Comparison of ENCODE assay signal across 21 cellular contexts in the genomic region with DNA sequence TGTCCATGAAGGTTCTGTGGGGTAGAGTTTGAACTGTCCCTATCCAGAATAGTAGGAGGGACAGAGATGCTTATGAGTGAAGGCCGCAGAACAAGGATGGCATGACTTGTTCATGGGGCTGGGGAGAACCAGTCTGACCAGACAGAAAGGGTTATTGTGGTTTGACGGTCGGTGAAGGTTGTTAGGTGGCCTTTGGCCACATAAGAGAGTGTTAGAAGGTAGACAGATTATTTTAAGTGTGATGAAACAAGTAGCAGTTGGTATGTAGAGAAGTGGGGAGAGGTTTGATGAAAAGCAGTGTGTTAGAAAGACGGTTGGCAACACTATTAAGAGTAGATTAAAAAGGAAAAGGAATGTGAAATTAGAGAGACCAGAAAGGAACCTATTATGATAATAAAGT.
DNase-seq lines count a peak whose midpoint lies in the region; ATAC-seq, FAIRE-seq and TF ChIP-seq lines count a peak whose summit lies in the region.
"Had no signal": no experiment of that assay in that cellular context is flagged by ENCODE, and none has a peak within 500 bp of the region (broad histone marks: within the 10 kb centered on the region; RNA-seq: fewer than 3 reads in every experiment).

No MANE protein-coding gene starts in this region.

- CTCF ChIA-PET in PC-9 (lab: Charles Lee) (no interaction called here), H1 (lab: Charles Lee; ENCODE audit: partially characterized antibody) (interaction anchor here (0.6 to 2.0 kb wide), 5 partner anchors 8 to 456 kb away, joined by 3 to 11 read pairs (median 3); no protein-coding TSS in a partner anchor)

- H3K4me2 ChIP-seq in PC-9 (peak overlapping the region; percentile 27; the same call in 1 of the 2 replicates), H1 (ENCODE audit: insufficient read depth in 1 of 2, low read depth in 2 of 2, low read length in 2 of 2) (no peak overlapping the region)
- H3K4me2 ChIP-seq: GM23338 had no signal

- H3K79me1 ChIP-seq in H1 (ENCODE audit: low read depth, low read length): no peaks in the 10 kb centered on the region

- peaks cover 6% of the 10 kb centered on the region for H3K9me3 Mint-ChIP-seq in natural killer cell treated with Interleukin-12 subunit alpha and Interleukin-12 subunit beta and Interleukin-15 and Interleukin-18, amount 100 ng/mL, for 72 hours

- H4K20me1 ChIP-seq in PC-9 (ENCODE audit: insufficient read depth) (no peaks in the 10 kb centered on the region), H1 (replicated peaks in 1 of 2; ENCODE audit: control insufficient read depth in 1 of 2, insufficient read depth in 2 of 2, low read length in 2 of 2) (no peaks in the 10 kb centered on the region)

- no peak for DNase-seq in left cardiac atrium
- DNase-seq in Right ventricle myocardium superior: no peak
- peak; percentile 11 to 56 for DNase-seq in PC-9
- no peak for DNase-seq in H1 (ENCODE audit: low read depth in 1 of 2, low spot score in 2 of 2)
- no peak for DNase-seq in natural killer cell treated with Interleukin-12 subunit alpha and Interleukin-12 subunit beta and Interleukin-15 and Interleukin-18, amount 100 ng/mL, for 72 hours (ENCODE audit: low spot score)
- no peak for DNase-seq in NCI-H146 (lab: John Stamatoyannopoulos, UW)
- DNase-seq: C1 segment of cervical spinal cord; Calu3; CD4-positive, alpha-beta memory T cell; COR-L47; DMS79; EL; GDM1; HFFc6 had no signal

- BruUV-seq in PC-9 (replicated peaks; lab: Mats Ljungman, UMichigan): no TSS peak

- no peak overlapping the region for H4K91ac ChIP-seq in H1 (replicated peaks; ENCODE audit: insufficient read length, low read length)

- no peaks in the 10 kb centered on the region for H3K79me2 ChIP-seq in PC-9 (ENCODE audit: low read depth)
- no peaks in the 10 kb centered on the region for H3K79me2 ChIP-seq in H1 (ENCODE audit: control insufficient read depth in 1 of 2, insufficient read depth in 2 of 2, low read length in 2 of 2)

- H3F3A ChIP-seq in PC-9 (ENCODE audit: insufficient read depth, low read depth): peaks cover 6% of the 10 kb centered on the region; the same call in 1 of the 2 replicates

- intact Hi-C loops in left cardiac atrium (cut with DNase I): loop anchor here in 1 of 2 donors (10.0 kb wide), 2 partner anchors 47 to 117 kb away; no protein-coding TSS in a partner anchor
- intact Hi-C loops in Right ventricle myocardium superior (cut with DNase I): no loop called here
- intact Hi-C loops in PC-9 (cut with micrococcal nuclease; ENCODE audit: unreplicated experiment): no loop called here

- H3K36me3 Mint-ChIP-seq in natural killer cell treated with Interleukin-12 subunit alpha and Interleukin-12 subunit beta and Interleukin-15 and Interleukin-18, amount 100 ng/mL, for 72 hours: peaks cover 5% of the 10 kb centered on the region

- no peak overlapping the region for H3K18ac ChIP-seq in H1 (ENCODE audit: extremely low read depth, low read length)

- no peak overlapping the region for H2BK120ac ChIP-seq in H1 (replicated peaks; ENCODE audit: low read depth, low read length)

- H4K8ac ChIP-seq in H1 (ENCODE audit: extremely low read depth, insufficient read depth, low read length): no peak overlapping the region

- peaks cover 13 to 18% of the 10 kb centered on the region in 2 donors for H3K4me1 Mint-ChIP-seq in natural killer cell treated with Interleukin-12 subunit alpha and Interleukin-12 subunit beta and Interleukin-15 and Interleukin-18, amount 100 ng/mL, for 72 hours (ENCODE audit: low read depth in 2 of 2)

- H3K4me3 ChIP-seq in PC-9 (no peak overlapping the region), H1 (ENCODE audit: extremely low read depth in 1 of 4, insufficient read depth in 2 of 4, low read depth in 3 of 4, low read length in 4 of 4) (no peak overlapping the region)
- H3K4me3 ChIP-seq: GM12878, GM23338, HAP-1 had no signal

- TF ChIP-seq CTCF in PC-9 (conservative IDR thresholded peaks at IDR 0.05) (no peak), H1 (IDR thresholded peaks at IDR 0.05; ENCODE audit: control extremely low read depth in 1 of 3, insufficient read depth in 1 of 3, low read depth in 1 of 3, low read length in 3 of 3) (no peak)

- H3K9me3 ChIP-seq in PC-9 (ENCODE audit: insufficient read depth, low read depth): no peaks in the 10 kb centered on the region
- H3K9me3 ChIP-seq in H1 (ENCODE audit: insufficient read depth in 2 of 2, low read depth in 1 of 2, low read length in 1 of 2): peaks cover 4 to 6% of the 10 kb centered on the region in 2 experiments; a peak in 2 of 4 replicates
- H3K9me3 ChIP-seq: HAP-1 had no signal

- no peak overlapping the region for H2AK5ac ChIP-seq in H1 (ENCODE audit: low read depth, low read length)

- H4K5ac ChIP-seq in H1 (ENCODE audit: insufficient read length, low read depth, low read length): no peak overlapping the region

- H2BK20ac ChIP-seq in H1 (ENCODE audit: low read length): peak overlapping the region; percentile 88; the same call in 1 of the 2 replicates

- TF ChIP-seq EP300 in H1 (IDR thresholded peaks at IDR 0.05; ENCODE audit: borderline replicate concordance in 1 of 2, low read depth in 2 of 2, low read length in 2 of 2): no peak

- H3K27me3 Mint-ChIP-seq in natural killer cell treated with Interleukin-12 subunit alpha and Interleukin-12 subunit beta and Interleukin-15 and Interleukin-18, amount 100 ng/mL, for 72 hours: no peaks in the 10 kb centered on the region
- H3K27me3 Mint-ChIP-seq: CD4-positive, alpha-beta memory T cell had no signal

- H3K4ac ChIP-seq in H1 (replicated peaks; ENCODE audit: insufficient read length, low read depth, low read length): no peak overlapping the region

- no peak for TF ChIP-seq POLR2A in H1 (IDR thresholded peaks at IDR 0.05; ENCODE audit: control extremely low read depth in 1 of 2, low read depth in 2 of 2, low read length in 2 of 2)

- H3K36me3 ChIP-seq in PC-9 (ENCODE audit: low read depth) (no peaks in the 10 kb centered on the region), H1 (ENCODE audit: control insufficient read depth in 2 of 4, insufficient read depth in 4 of 4, low read length in 3 of 4) (no peaks in the 10 kb centered on the region)
- H3K36me3 ChIP-seq: HAP-1 had no signal

- H3K9ac ChIP-seq in H1 (replicated peaks in 1 of 4; ENCODE audit: extremely low read depth in 1 of 4, low read depth in 3 of 4, low read length in 3 of 4): no peak overlapping the region

- H3K4me3 Mint-ChIP-seq in natural killer cell treated with Interleukin-12 subunit alpha and Interleukin-12 subunit beta and Interleukin-15 and Interleukin-18, amount 100 ng/mL, for 72 hours: peak overlapping the region; percentile 10
- H3K4me3 Mint-ChIP-seq: CD4-positive, alpha-beta memory T cell; GM23338; HFFc6 had no signal

- H3K23me2 ChIP-seq in H1 (ENCODE audit: low read depth, low read length): no peaks in the 10 kb centered on the region

- no peak for FAIRE-seq in H1 (lab: Jason Lieb, UNC)
- FAIRE-seq: GM12878, GM19239, H54 had no signal

- H3K14ac ChIP-seq in H1 (ENCODE audit: insufficient read length): no peak overlapping the region

- no peak for TF ChIP-seq RAD21 in H1 (IDR thresholded peaks at IDR 0.05 in 1 of 2, conservative IDR thresholded peaks at IDR 0.05 in 1 of 2; ENCODE audit: low read depth in 2 of 2, low read length in 2 of 2)

- H3K27ac ChIP-seq in PC-9: no peak overlapping the region
- no peak overlapping the region for H3K27ac ChIP-seq in H1 (ENCODE audit: low read depth, low read length)

- H3K23ac ChIP-seq in H1 (ENCODE audit: insufficient read length): no peak overlapping the region

- H3K27me3 ChIP-seq in PC-9 (ENCODE audit: insufficient read depth, low read depth) (no peaks in the 10 kb centered on the region), H1 (replicated peaks in 1 of 4; ENCODE audit: control insufficient read depth in 3 of 4, extremely low read depth in 1 of 4, insufficient read depth in 3 of 4, low read length in 3 of 4) (no peaks in the 10 kb centered on the region; a peak in 1 of 7 replicates)

- peak overlapping the region in 1 of 2 donors; percentile 13 for H3K27ac Mint-ChIP-seq in natural killer cell treated with Interleukin-12 subunit alpha and Interleukin-12 subunit beta and Interleukin-15 and Interleukin-18, amount 100 ng/mL, for 72 hours
- H3K27ac Mint-ChIP-seq: GM23338, HFFc6 had no signal

- 92 to 100% methylated on average over 1 to 4 of the region's 4 CpGs for WGBS in H1 (ENCODE audit: extremely low coverage in 1 of 2, insufficient coverage in 1 of 2, insufficient read length in 1 of 2, insufficient replicate concordance in 2 of 2, low coverage in 1 of 2, low lambda C conversion rate in 2 of 2, missing lambda C conversion rate in 1 of 2), 2 experiments

- no peak overlapping the region for H2BK12ac ChIP-seq in H1 (ENCODE audit: low read depth, low read length)

- H3K9me2 ChIP-seq in PC-9 (ENCODE audit: insufficient read depth): no peaks in the 10 kb centered on the region; the same call in 1 of the 2 replicates

- peaks cover 15% of the 10 kb centered on the region for H3K4me1 ChIP-seq in PC-9 (replicated peaks; ENCODE audit: insufficient read depth)
- H3K4me1 ChIP-seq in H1 (replicated peaks in 1 of 4; ENCODE audit: control insufficient read depth in 3 of 4, insufficient read depth in 4 of 4, low read length in 3 of 4): peaks cover 0 to 4% (median under 1%) of the 10 kb centered on the region in 4 experiments; a peak in 4 of 7 replicates
- H3K4me1 ChIP-seq: HAP-1 had no signal

- 0 out of 2 replicates have a peak overlapping the region, but pooled peaks have one; percentile 33 for H2BK15ac ChIP-seq in H1 (ENCODE audit: low read length)

- no peak overlapping the region for H3K56ac ChIP-seq in H1 (replicated peaks; ENCODE audit: insufficient read length, low read depth, low read length)

- POLR2A ChIA-PET in PC-9 (lab: Charles Lee; ENCODE audit: unreplicated experiment): interaction anchor here (0.7 kb wide), 1 partner anchor 959 kb away, joined by 5 read pairs; no protein-coding TSS in a partner anchor
- POLR2A ChIA-PET in H1 (lab: Charles Lee; ENCODE audit: partially characterized antibody): no interaction called here

- H2BK5ac ChIP-seq in H1 (ENCODE audit: low read depth, low read length): no peak overlapping the region

- peak; percentile 67 to 87 for ATAC-seq in left cardiac atrium
- ATAC-seq in Right ventricle myocardium superior (ENCODE audit: poor library complexity): no peak
- peak in 1 of 2 donors; percentile 57 for ATAC-seq in natural killer cell treated with Interleukin-12 subunit alpha and Interleukin-12 subunit beta and Interleukin-15 and Interleukin-18, amount 100 ng/mL, for 72 hours
- no peak for ATAC-seq in GM19397 (IDR thresholded peaks at IDR 0.05; ENCODE audit: unreplicated experiment)
- no peak for ATAC-seq in HG02642 (IDR thresholded peaks at IDR 0.05; ENCODE audit: poor library complexity, unreplicated experiment)
- ATAC-seq: GM12878, GM23338 had no signal

- no peak overlapping the region for H2AFZ ChIP-seq in PC-9
- no peak overlapping the region for H2AFZ ChIP-seq in H1 (ENCODE audit: low read length)
- H2AFZ ChIP-seq: GM23338 had no signal

TF ChIP-seq in H1, 55 proteins besides CTCF, POLR2A, EP300 and RAD21 (continues in another document):
- TF ChIP-seq RBBP5 (IDR thresholded peaks at IDR 0.05; ENCODE audit: borderline replicate concordance, low read depth, low read length) (no peak), KDM1A (IDR thresholded peaks at IDR 0.05; ENCODE audit: borderline replicate concordance, low read length) (no peak), JUN (IDR thresholded peaks at IDR 0.05; ENCODE audit: low read depth, low read length) (no peak), SP4 (IDR thresholded peaks at IDR 0.05; ENCODE audit: low read length) (no peak)

Comparison
In these comparisons a context has a peak if more than half of its experiments do, and no peak if none do; other contexts are left out.
1. ATAC-seq: peak in left cardiac atrium (2 of 2); none in Right ventricle myocardium superior (single experiment), GM19397 (single experiment) and HG02642 (single experiment).
2. DNase-seq: peak in PC-9 (2 of 2); none in left cardiac atrium (single experiment), Right ventricle myocardium superior (single experiment), H1 (0 of 2), natural killer cell treated with Interleukin-12 subunit alpha and Interleukin-12 subunit beta and Interleukin-15 and Interleukin-18, amount 100 ng/mL, for 72 hours (single experiment) and NCI-H146 (single experiment).